Comparison of ENCODE assay signal across 1 cellular context in genomic region chr4:179595671-179596410, GRCh38.
TF ChIP-seq lines count a peak whose summit lies in the region.

No MANE protein-coding gene starts in this region.

TF ChIP-seq in SK-N-SH, 30 proteins besides CTCF, POLR2A, EP300 and RAD21 (continued from another document):
- TF ChIP-seq SIN3A (IDR thresholded peaks at IDR 0.05; ENCODE audit: borderline replicate concordance, low read depth, low read length) (no peak), MEF2A (IDR thresholded peaks at IDR 0.05; ENCODE audit: borderline replicate concordance, low read depth) (no peak), NFIC (IDR thresholded peaks at IDR 0.05; ENCODE audit: borderline replicate concordance) (no peak), TCF12 (IDR thresholded peaks at IDR 0.05) (peak; percentile 44; the same call in 1 of the 2 replicates), MXI1 (IDR thresholded peaks at IDR 0.05; ENCODE audit: low read depth, low read length) (no peak), USF2 (IDR thresholded peaks at IDR 0.05; ENCODE audit: borderline replicate concordance, low read depth, low read length) (no peak), MAX (IDR thresholded peaks at IDR 0.05; ENCODE audit: low read depth) (peak; percentile 32; the same call in 1 of the 2 replicates), YY1 (IDR thresholded peaks at IDR 0.05; ENCODE audit: low read depth) (no peak), ZBTB33 (IDR thresholded peaks at IDR 0.05; ENCODE audit: borderline replicate concordance, low read depth) (no peak), FOXM1 (IDR thresholded peaks at IDR 0.05; ENCODE audit: low read depth) (no peak), CHD2 (IDR thresholded peaks at IDR 0.05; ENCODE audit: low read length, partially characterized antibody) (no peak), JUND (IDR thresholded peaks at IDR 0.05) (peak; percentile 36; the same call in 1 of the 2 replicates), SMC3 (IDR thresholded peaks at IDR 0.05; ENCODE audit: low read depth, low read length) (no peak)
